Comparison of ENCODE assay signal across 1 cellular context in genomic region chr19:28737021-28737525, GRCh38.
TF ChIP-seq lines count a peak whose summit lies in the region.

No MANE protein-coding gene starts in this region.

TF ChIP-seq in HEK293, 187 proteins besides CTCF, POLR2A, EP300 and RAD21 (continued from another document):
- TF ChIP-seq, protein P1, sequence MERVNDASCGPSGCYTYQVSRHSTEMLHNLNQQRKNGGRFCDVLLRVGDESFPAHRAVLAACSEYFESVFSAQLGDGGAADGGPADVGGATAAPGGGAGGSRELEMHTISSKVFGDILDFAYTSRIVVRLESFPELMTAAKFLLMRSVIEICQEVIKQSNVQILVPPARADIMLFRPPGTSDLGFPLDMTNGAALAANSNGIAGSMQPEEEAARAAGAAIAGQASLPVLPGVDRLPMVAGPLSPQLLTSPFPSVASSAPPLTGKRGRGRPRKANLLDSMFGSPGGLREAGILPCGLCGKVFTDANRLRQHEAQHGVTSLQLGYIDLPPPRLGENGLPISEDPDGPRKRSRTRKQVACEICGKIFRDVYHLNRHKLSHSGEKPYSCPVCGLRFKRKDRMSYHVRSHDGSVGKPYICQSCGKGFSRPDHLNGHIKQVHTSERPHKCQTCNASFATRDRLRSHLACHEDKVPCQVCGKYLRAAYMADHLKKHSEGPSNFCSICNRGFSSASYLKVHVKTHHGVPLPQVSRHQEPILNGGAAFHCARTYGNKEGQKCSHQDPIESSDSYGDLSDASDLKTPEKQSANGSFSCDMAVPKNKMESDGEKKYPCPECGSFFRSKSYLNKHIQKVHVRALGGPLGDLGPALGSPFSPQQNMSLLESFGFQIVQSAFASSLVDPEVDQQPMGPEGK (tag by site-specific recombination; IDR thresholded peaks at IDR 0.05) = no peak
- TF ChIP-seq ZSCAN30 (tag by site-specific recombination; IDR thresholded peaks at IDR 0.05) = no peak
